In the genomic region with DNA sequence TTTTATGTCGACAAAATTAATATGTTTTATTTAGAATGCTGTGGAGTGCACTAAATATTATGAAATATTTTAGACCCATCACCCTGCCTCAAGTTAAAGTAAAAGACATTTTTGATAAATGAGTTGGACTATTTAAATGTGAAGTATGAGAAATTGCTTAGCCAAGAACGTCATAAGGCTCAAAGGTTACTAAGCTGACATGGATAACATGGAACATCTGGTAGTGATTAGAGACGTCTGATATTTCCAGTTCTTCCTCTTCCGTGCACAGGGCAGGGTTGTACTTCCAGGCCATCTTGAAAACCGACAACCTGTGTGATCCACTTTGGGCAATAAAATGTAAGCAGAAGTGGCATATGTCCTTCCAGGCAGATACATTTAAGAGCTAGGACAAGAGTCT, we compare ENCODE assay signal across 16 cellular contexts. TPM values are rescaled to one million over a fixed set of nuclear protein-coding genes. Genes with fewer than 3 reads are reported as not detected.
A peak's percentile ranks its signal among the peaks of the same experiment; 100 is the strongest.
DNase-seq lines count a peak whose midpoint lies in the region; ATAC-seq and TF ChIP-seq lines count a peak whose summit lies in the region.
"Had no signal": no experiment of that assay in that cellular context is flagged by ENCODE, and none has a peak within 500 bp of the region (broad histone marks: within the 10 kb centered on the region; RNA-seq: fewer than 3 reads in every experiment).

No MANE protein-coding gene starts in this region.

- H3K27ac ChIP-seq in skeletal muscle tissue (ENCODE audit: low read depth, low read length) = peak overlapping the region; percentile 17

- TF ChIP-seq CTCF in choroid plexus epithelial cell (conservative IDR thresholded peaks at IDR 0.05; ENCODE audit: low read depth, low read length) = no peak

- H3K9me3 ChIP-seq in skeletal muscle tissue (ENCODE audit: control insufficient read depth in 3 of 3, low read length in 3 of 3) = no peaks in the 10 kb centered on the region
- H3K9me3 ChIP-seq: BE2C had no signal

- peak; percentile 86 for ATAC-seq in left ventricle myocardium superior
- ATAC-seq: activated CD8-positive, alpha-beta memory T cell treated with anti-CD3 and anti-CD28 coated beads, Interleukin-2, amount 10 ng/mL, durations not matched to agents 7 days and 5 days; stimulated activated effector memory CD8-positive, alpha-beta T cell treated with anti-CD3 and anti-CD28 coated beads, Interleukin-12 subunit alpha, Interleukin-12 subunit beta, amount 100 ng/mL, for 72 hours had no signal

- no peaks in the 10 kb centered on the region for H3K27me3 ChIP-seq in skeletal muscle tissue (ENCODE audit: control insufficient read depth in 3 of 3, insufficient read depth in 3 of 3, low read length in 3 of 3)

- no peaks in the 10 kb centered on the region for H3K36me3 ChIP-seq in skeletal muscle tissue (ENCODE audit: control insufficient read depth in 3 of 3, insufficient read depth in 3 of 3, low read length in 3 of 3)
- H3K36me3 ChIP-seq: BE2C had no signal

- peaks cover 7 to 13% (median 12%) of the 10 kb centered on the region in 3 donors for H3K4me1 ChIP-seq in skeletal muscle tissue (ENCODE audit: control insufficient read depth in 3 of 3, insufficient read depth in 3 of 3, low read length in 3 of 3)
- H3K4me1 ChIP-seq: BE2C had no signal

- peak; percentile 89 for DNase-seq in EL
- peak; percentile 85 for DNase-seq in choroid plexus epithelial cell (ENCODE audit: low read depth)
- no peak for DNase-seq in left ventricle myocardium superior
- DNase-seq in G401 (ENCODE audit: low spot score) = no peak
- no peak for DNase-seq in 8988T
- DNase-seq in activated CD4-positive, alpha-beta T cell treated with anti-CD3 and anti-CD28 coated beads, Interleukin-2, amount 50 U/mL, for 4 hours = no peak
- DNase-seq in retina = no peak
- DNase-seq: activated CD8-positive, alpha-beta memory T cell treated with anti-CD3 and anti-CD28 coated beads, Interleukin-2, amount 10 ng/mL, durations not matched to agents 7 days and 5 days; BE2C; H9; head of caudate nucleus; NCI-H1417; OCI-M1 had no signal

- no peak overlapping the region for H3K9ac ChIP-seq in skeletal muscle tissue (ENCODE audit: low read depth in 1 of 3, low read length in 3 of 3)

- intact Hi-C loops in left ventricle myocardium superior (cut with micrococcal nuclease) = no loop called here

- H3K4me3 ChIP-seq in choroid plexus epithelial cell (ENCODE audit: low read depth, low read length) (no peak overlapping the region), skeletal muscle tissue (ENCODE audit: low read length in 3 of 3) (no peak overlapping the region)

- in situ Hi-C loops in G401 (cut with HindIII; ENCODE audit: low sequenced_read_pairs) = no loop called here

RNA-seq across cellular contexts. Expression of a gene that starts 7.2 kb away (rescaled TPM):
- total RNA-seq in left ventricle myocardium superior = 0.40 TPM
- 1.0 TPM for total RNA-seq in skeletal muscle tissue
- not detected in 2 replicates for total RNA-seq in G401 (2014; rRNA removed; shearing (Covaris generic))
- total RNA-seq: activated CD8-positive, alpha-beta memory T cell treated with anti-CD3 and anti-CD28 coated beads, Interleukin-2, amount 10 ng/mL, durations not matched to agents 7 days and 5 days; H9; NCI-H460 had no signal

RNA-seq across cellular contexts. Expression of a gene that starts 26.5 kb away (rescaled TPM):
- total RNA-seq in left ventricle myocardium superior (5.4 TPM), skeletal muscle tissue (not detected)
- not detected in 2 replicates for total RNA-seq in G401 (2014; rRNA removed; shearing (Covaris generic))
- total RNA-seq: activated CD8-positive, alpha-beta memory T cell treated with anti-CD3 and anti-CD28 coated beads, Interleukin-2, amount 10 ng/mL, durations not matched to agents 7 days and 5 days; H9; NCI-H460 had no signal

RNA-seq across cellular contexts. Expression of a gene that starts 42.1 kb away (rescaled TPM):
- total RNA-seq in left ventricle myocardium superior (not detected), skeletal muscle tissue (not detected)
- total RNA-seq in G401 (2014; rRNA removed; shearing (Covaris generic)) = not detected in 2 replicates
- total RNA-seq: activated CD8-positive, alpha-beta memory T cell treated with anti-CD3 and anti-CD28 coated beads, Interleukin-2, amount 10 ng/mL, durations not matched to agents 7 days and 5 days; H9; NCI-H460 had no signal

RNA-seq across cellular contexts. Expression of a gene that starts 44.2 kb away (rescaled TPM):
- total RNA-seq in left ventricle myocardium superior (0.82 TPM), skeletal muscle tissue (3.7 TPM)
- not detected in 2 replicates for total RNA-seq in G401 (2014; rRNA removed; shearing (Covaris generic))
- total RNA-seq: activated CD8-positive, alpha-beta memory T cell treated with anti-CD3 and anti-CD28 coated beads, Interleukin-2, amount 10 ng/mL, durations not matched to agents 7 days and 5 days; H9; NCI-H460 had no signal

RNA-seq across cellular contexts. Expression of a gene that starts 51.0 kb away (rescaled TPM):
- total RNA-seq in left ventricle myocardium superior (not detected), skeletal muscle tissue (not detected)
- total RNA-seq in G401 (2014; rRNA removed; shearing (Covaris generic)) = not detected in 2 replicates
- total RNA-seq: H9, NCI-H460 had no signal

Comparison
In these comparisons a context has a peak if more than half of its experiments do, and no peak if none do; other contexts are left out.
1. DNase-seq: peak in EL (single experiment) and choroid plexus epithelial cell (single experiment); none in left ventricle myocardium superior (single experiment), G401 (single experiment), 8988T (single experiment), activated CD4-positive, alpha-beta T cell treated with anti-CD3 and anti-CD28 coated beads, Interleukin-2, amount 50 U/mL, for 4 hours (0 of 2) and retina (single experiment).